16 cellular contexts compared by ENCODE assay signal in the genomic region with DNA sequence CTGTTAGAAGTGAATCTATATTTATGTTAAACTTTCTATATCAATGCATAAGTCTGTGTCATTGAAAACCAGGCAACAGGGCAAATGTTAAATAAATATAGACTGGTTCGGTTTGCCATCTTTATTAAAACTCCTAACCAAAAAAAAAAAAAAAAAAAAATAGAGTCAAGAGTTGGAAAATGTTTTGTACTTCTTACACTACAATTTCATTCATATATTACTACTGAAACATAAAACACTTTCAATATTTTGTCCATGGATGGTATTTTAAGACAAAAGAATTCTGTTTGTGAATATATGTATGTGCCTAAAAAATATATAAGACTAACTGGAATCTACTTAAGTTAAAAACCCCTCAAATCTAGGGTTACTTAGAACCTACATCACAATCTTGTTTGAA. TPM values are rescaled to one million over a fixed set of nuclear protein-coding genes. Genes with fewer than 3 reads are reported as not detected.
DNase-seq lines count a peak whose midpoint lies in the region; TF ChIP-seq lines count a peak whose summit lies in the region.
"Had no signal": no experiment of that assay in that cellular context is flagged by ENCODE, and none has a peak within 500 bp of the region (broad histone marks: within the 10 kb centered on the region; RNA-seq: fewer than 3 reads in every experiment).

No MANE protein-coding gene starts in this region.

- H3K9me3 ChIP-seq in HAP-1 (no peaks in the 10 kb centered on the region), Loucy (ENCODE audit: insufficient read depth, low read depth, low read length) (no peaks in the 10 kb centered on the region), neural progenitor cell (ENCODE audit: low read depth) (no peaks in the 10 kb centered on the region), prostate gland (no peaks in the 10 kb centered on the region)

- H3K79me2 ChIP-seq in Loucy (ENCODE audit: insufficient read depth, low read length) (no peaks in the 10 kb centered on the region), neural progenitor cell (ENCODE audit: low read depth) (peaks cover 96% of the 10 kb centered on the region)

- no peak for TF ChIP-seq CTCF in Loucy (conservative IDR thresholded peaks at IDR 0.05; ENCODE audit: low read length)
- TF ChIP-seq CTCF in glutamatergic neuron (IDR thresholded peaks at IDR 0.05; ENCODE audit: partially characterized antibody, unreplicated experiment) = no peak
- TF ChIP-seq CTCF in neural progenitor cell (IDR thresholded peaks at IDR 0.05) = no peak
- TF ChIP-seq CTCF in prostate gland (IDR thresholded peaks at IDR 0.05) = no peak

- peak overlapping the region; percentile 74; the same call in 1 of the 2 replicates for H3K4me3 ChIP-seq in HAP-1
- peak overlapping the region; percentile 39 for H3K4me3 ChIP-seq in Loucy (ENCODE audit: low read length, poor library complexity, severe bottlenecking)
- H3K4me3 ChIP-seq in neural progenitor cell = no peak overlapping the region
- no peak overlapping the region for H3K4me3 ChIP-seq in prostate gland
- H3K4me3 ChIP-seq: GM23338, K562, SK-N-MC had no signal

- WGBS in prostate gland = 50% methylated on average over 1 of the region's 1 CpG

- H3K4me1 ChIP-seq in HAP-1 (peaks cover 37% of the 10 kb centered on the region), Loucy (ENCODE audit: insufficient read depth, low read length, poor library complexity, severe bottlenecking) (no peaks in the 10 kb centered on the region), neural progenitor cell (peaks cover 33% of the 10 kb centered on the region), prostate gland (replicated peaks) (no peaks in the 10 kb centered on the region)

- H3K27me3 ChIP-seq in HAP-1 (ENCODE audit: low read depth) (no peaks in the 10 kb centered on the region), Loucy (ENCODE audit: insufficient read depth, low read length, poor library complexity, severe bottlenecking) (no peaks in the 10 kb centered on the region), neural progenitor cell (peaks cover 23% of the 10 kb centered on the region), prostate gland (replicated peaks; ENCODE audit: insufficient read depth) (no peaks in the 10 kb centered on the region)

- no peak overlapping the region for H3K27ac Mint-ChIP-seq in glutamatergic neuron (ENCODE audit: unreplicated experiment)
- no peak overlapping the region for H3K27ac Mint-ChIP-seq in neural progenitor cell
- H3K27ac Mint-ChIP-seq: B cell; CD4-positive, alpha-beta memory T cell; GM23338; HFFc6 had no signal

- H2AFZ ChIP-seq in Loucy (ENCODE audit: low read length) (no peak overlapping the region), neural progenitor cell (replicated peaks) (no peak overlapping the region)
- H2AFZ ChIP-seq: GM23338 had no signal

- H3K36me3 Mint-ChIP-seq in glutamatergic neuron (ENCODE audit: unreplicated experiment) (no peaks in the 10 kb centered on the region), neural progenitor cell (no peaks in the 10 kb centered on the region)
- H3K36me3 Mint-ChIP-seq: CD4-positive, alpha-beta memory T cell had no signal

- intact Hi-C loops in prostate gland (cut with DNase I) = no loop called here

- H3K27me3 Mint-ChIP-seq in glutamatergic neuron (ENCODE audit: unreplicated experiment) (peaks cover 20% of the 10 kb centered on the region), neural progenitor cell (ENCODE audit: insufficient read depth, low read depth) (peaks cover 4% of the 10 kb centered on the region)

- TF ChIP-seq POLR2A in prostate gland (IDR thresholded peaks at IDR 0.05) = no peak

- H3K4me2 ChIP-seq in Loucy (ENCODE audit: low read depth, low read length, poor library complexity, severe bottlenecking) (peak overlapping the region; percentile 15), neural progenitor cell (peak overlapping the region; percentile 85)
- H3K4me2 ChIP-seq: GM23338 had no signal

- H3K4me1 Mint-ChIP-seq in glutamatergic neuron (ENCODE audit: low read depth, unreplicated experiment) (peaks cover 18% of the 10 kb centered on the region), neural progenitor cell (peaks cover 33% of the 10 kb centered on the region)

- DNase-seq in HAP-1 (ENCODE audit: low spot score in 2 of 2) = no peak
- no peak for DNase-seq in glutamatergic neuron
- no peak for DNase-seq in neural progenitor cell (ENCODE audit: low spot score)
- no peak for DNase-seq in activated naive CD4-positive, alpha-beta T cell treated with Interleukin-2 at 50 U/mL for 16 hours
- no peak for DNase-seq in prostate gland (ENCODE audit: low spot score)
- no peak for DNase-seq in putamen (ENCODE audit: low spot score)
- DNase-seq: CD4-positive, alpha-beta memory T cell; DMS79 treated with DMSO at 0.1 percent for 48 hours; HFFc6; NCI-H2029; NCI-H774 had no signal

- no peaks in the 10 kb centered on the region for H3K9me2 ChIP-seq in Loucy (replicated peaks; ENCODE audit: low read depth, low read length)

- H4K20me1 ChIP-seq in Loucy (ENCODE audit: insufficient read depth, low read length, poor library complexity, severe bottlenecking) (no peaks in the 10 kb centered on the region), neural progenitor cell (ENCODE audit: low read depth) (peaks cover 54% of the 10 kb centered on the region)

- H3K36me3 ChIP-seq in HAP-1 (replicated peaks) = no peaks in the 10 kb centered on the region
- H3K36me3 ChIP-seq in Loucy (ENCODE audit: insufficient read depth, low read length) = no peaks in the 10 kb centered on the region
- no peaks in the 10 kb centered on the region for H3K36me3 ChIP-seq in neural progenitor cell
- H3K36me3 ChIP-seq in prostate gland = no peaks in the 10 kb centered on the region

- H3K4me3 Mint-ChIP-seq in glutamatergic neuron (ENCODE audit: unreplicated experiment) (peak overlapping the region; percentile 98), neural progenitor cell (peak overlapping the region; percentile 99)
- H3K4me3 Mint-ChIP-seq: B cell; CD4-positive, alpha-beta memory T cell; GM23338; HFFc6 had no signal

- H3K27ac ChIP-seq in neural progenitor cell (no peak overlapping the region), prostate gland (no peak overlapping the region)
- H3K27ac ChIP-seq: SK-N-MC had no signal

- H3K9ac ChIP-seq in Loucy (ENCODE audit: low read depth, low read length, poor library complexity, severe bottlenecking) (peak overlapping the region; percentile 26), neural progenitor cell (no peak overlapping the region)

- peaks cover 22% of the 10 kb centered on the region for H3K9me3 Mint-ChIP-seq in glutamatergic neuron (ENCODE audit: unreplicated experiment)
- H3K9me3 Mint-ChIP-seq in neural progenitor cell = peaks cover 2% of the 10 kb centered on the region
- H3K9me3 Mint-ChIP-seq: HFFc6 had no signal

- H3F3A ChIP-seq in Loucy (ENCODE audit: low read depth) (no peaks in the 10 kb centered on the region; the same call in 1 of the 2 replicates), neural progenitor cell (ENCODE audit: low read depth) (peaks cover 26% of the 10 kb centered on the region)

- in situ Hi-C loops in HAP-1 (cut with MboI; ENCODE audit: low sequenced_read_pairs) = loop anchor here (25.0 kb wide), 1 partner anchor 99 kb away; no protein-coding TSS in a partner anchor

RNA-seq across cellular contexts. Expression of a gene that starts 5.2 kb away (rescaled TPM):
- 110 TPM for total RNA-seq in glutamatergic neuron (ENCODE audit: unreplicated experiment)
- total RNA-seq in neural progenitor cell (ENCODE audit: low replicate concordance) = 18.6 and 27.6 TPM in 2 replicates
- 10 to 100 TPM; 14.6 to 18.0 TPM for total RNA-seq in prostate gland
- total RNA-seq: B cell; CD4-positive, alpha-beta memory T cell; HFFc6 had no signal

Comparison
In these comparisons a context has a peak if more than half of its experiments do, and no peak if none do; other contexts are left out.
1. H3K4me3 ChIP-seq: peak in HAP-1 (single experiment) and Loucy (single experiment); none in neural progenitor cell (single experiment) and prostate gland (0 of 2).